10 cellular contexts compared by ENCODE assay signal in the genomic region with DNA sequence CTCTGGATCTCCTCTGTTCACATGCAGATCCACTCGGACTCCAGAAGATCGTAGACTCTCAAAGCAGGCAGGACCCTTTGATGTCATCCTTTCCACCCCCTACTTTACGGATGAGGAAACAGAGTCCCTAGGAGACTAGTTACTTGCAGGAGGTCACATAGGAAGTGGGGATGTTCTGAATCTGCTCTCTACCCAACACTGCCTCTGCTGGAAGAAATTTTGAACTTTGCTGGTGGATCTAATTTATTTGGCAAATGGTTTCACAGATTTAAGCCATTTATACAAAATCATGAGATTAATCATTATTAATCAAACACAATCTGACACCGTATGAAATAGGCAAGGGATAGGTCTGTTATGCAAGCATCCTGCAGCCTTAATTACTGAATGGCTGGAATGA. TPM values are rescaled to one million over a fixed set of nuclear protein-coding genes. Genes with fewer than 3 reads are reported as not detected.
DNase-seq lines count a peak whose midpoint lies in the region; ATAC-seq and TF ChIP-seq lines count a peak whose summit lies in the region.
"Had no signal": no experiment of that assay in that cellular context is flagged by ENCODE, and none has a peak within 500 bp of the region (broad histone marks: within the 10 kb centered on the region; RNA-seq: fewer than 3 reads in every experiment).

No MANE protein-coding gene starts in this region.

- no peak overlapping the region for H2BK12ac ChIP-seq in H9 (ENCODE audit: insufficient read length, low read depth, low read length)

- no peak overlapping the region for H4K91ac ChIP-seq in H9 (ENCODE audit: insufficient read length, low read depth, low read length)

- H3K36me3 Mint-ChIP-seq in H9 (ENCODE audit: insufficient read depth in 1 of 3, low read depth in 3 of 3), result peaks cover 0 to 5% (median 0%) of the 10 kb centered on the region in 3 experiments; a peak in 2 of 7 replicates

- no peak overlapping the region for H2AK5ac ChIP-seq in H9 (ENCODE audit: insufficient read length, low read length)

- peaks cover 0 to 8% of the 10 kb centered on the region in 2 experiments; a peak in 4 of 5 replicates for H3K9me3 Mint-ChIP-seq in H9
- H3K9me3 Mint-ChIP-seq: dendritic cell treated with granulocyte-macrophage colony-stimulating factor and Interleukin-4, amounts not matched to agents 40 ng/mL and 50 ng/mL, for 4 days had no signal

- no peaks in the 10 kb centered on the region for H3K79me2 ChIP-seq in H9 (ENCODE audit: insufficient read depth, low read length)

- H3K9me3 ChIP-seq in A673 (ENCODE audit: low read depth, low read length, poor library complexity, severe bottlenecking), result no peaks in the 10 kb centered on the region
- no peaks in the 10 kb centered on the region for H3K9me3 ChIP-seq in H9 (ENCODE audit: control insufficient read depth, low read depth, low read length)

- no peak overlapping the region for H3K18ac ChIP-seq in H9 (ENCODE audit: insufficient read length, low read depth, low read length)

- H3K56ac ChIP-seq in H9 (ENCODE audit: insufficient read length, low read depth, low read length), result no peak overlapping the region

- H3T11ph ChIP-seq in H9 (ENCODE audit: low read length), result no peak overlapping the region

- H2BK5ac ChIP-seq in H9 (ENCODE audit: insufficient read length, low read length), result no peak overlapping the region

- H3K27ac ChIP-seq in A673 (ENCODE audit: low read depth, low read length, poor library complexity, severe bottlenecking) (no peak overlapping the region), H9 (ENCODE audit: insufficient read length, low read depth, low read length) (no peak overlapping the region), VCaP (peak overlapping the region; percentile 49)

- no peaks in the 10 kb centered on the region for H3K27me3 Mint-ChIP-seq in H9 (ENCODE audit: low read depth)

- no peak overlapping the region for H3K4me2 ChIP-seq in H9 (ENCODE audit: insufficient read depth, insufficient read length, low read length)

- H3K4me1 ChIP-seq in A673 (ENCODE audit: insufficient read depth, low read length, poor library complexity, severe bottlenecking) (no peaks in the 10 kb centered on the region), H9 (ENCODE audit: insufficient read depth, low read length) (peaks cover 4% of the 10 kb centered on the region; the same call in 1 of the 2 replicates)

- H4K20me1 ChIP-seq in H9 (ENCODE audit: control insufficient read depth, insufficient read depth, insufficient read length), result no peaks in the 10 kb centered on the region

- CTCF ChIA-PET in A673 (lab: Charles Lee), result interaction anchor here (0.7 to 2.0 kb wide), 4 partner anchors 759 to 1687 kb away, joined by 3 to 26 read pairs (median 6); no protein-coding TSS in a partner anchor

- no peak overlapping the region for H3K4me3 Mint-ChIP-seq in H9
- H3K4me3 Mint-ChIP-seq: dendritic cell treated with granulocyte-macrophage colony-stimulating factor and Interleukin-4, amounts not matched to agents 40 ng/mL and 50 ng/mL, for 4 days had no signal

- peak; percentile 22 for DNase-seq in A673 (ENCODE audit: low spot score)
- no peak for DNase-seq in H9
- DNase-seq in iPS-NIHi7 (ENCODE audit: extremely low spot score), result peak; percentile 35
- no peak for DNase-seq in COLO668 (lab: John Stamatoyannopoulos, UW; ENCODE audit: unreplicated experiment)
- no peak for DNase-seq in omental fat pad (ENCODE audit: low spot score)
- DNase-seq in activated CD4-positive, alpha-beta T cell treated with anti-CD3 and anti-CD28 coated beads for 48 hours, result no peak
- no peak for DNase-seq in GM13977 (ENCODE audit: low spot score)
- DNase-seq: NCI-H1930 had no signal

- intact Hi-C loops in A673 (cut with micrococcal nuclease; ENCODE audit: unreplicated experiment), result loop anchor here (2.0 to 10.0 kb wide), 4 partner anchors 386 to 992 kb away; no protein-coding TSS in a partner anchor

- no TSS peak for BruUV-seq in A673 (replicated peaks; lab: Mats Ljungman, UMichigan)

- no peak overlapping the region for H2AFZ ChIP-seq in H9 (ENCODE audit: low read length)

- no CpG with 5 or more reads among the region's 4 CpGs for WGBS in H9 (ENCODE audit: extremely low coverage, insufficient read length, low lambda C conversion rate)

- no peak overlapping the region for H2BK120ac ChIP-seq in H9 (ENCODE audit: low read depth, low read length, poor library complexity, severe bottlenecking)

- no peaks in the 10 kb centered on the region for H3K36me3 ChIP-seq in A673 (ENCODE audit: insufficient read depth, low read length, poor library complexity, severe bottlenecking)

- no peak overlapping the region for H4K8ac ChIP-seq in H9 (replicated peaks; ENCODE audit: insufficient read length, low read depth, low read length)

- no peak overlapping the region for H3K9ac ChIP-seq in H9 (ENCODE audit: extremely low read depth, insufficient read length, low read length)

- H3K14ac ChIP-seq in H9 (ENCODE audit: insufficient read depth, low read length), result no peak overlapping the region

- H3K4ac ChIP-seq in H9 (ENCODE audit: low read depth, low read length), result no peak overlapping the region

- H3K27ac Mint-ChIP-seq in H9, result no peak overlapping the region
- H3K27ac Mint-ChIP-seq: dendritic cell treated with granulocyte-macrophage colony-stimulating factor and Interleukin-4, amounts not matched to agents 40 ng/mL and 50 ng/mL, for 4 days had no signal

- no peaks in the 10 kb centered on the region for H3K23me2 ChIP-seq in H9 (ENCODE audit: insufficient read length, low read depth, low read length, poor library complexity, severe bottlenecking)

- in situ Hi-C loops in GM13977 (cut with MboI; ENCODE audit: low pct_unique_long_range_greater_than_20kb, low sequenced_read_pairs, unreplicated experiment), result loop anchor here (10.0 to 25.0 kb wide), 2 partner anchors 762 to 849 kb away; no protein-coding TSS in a partner anchor

- H3K4me1 Mint-ChIP-seq in H9, result peaks cover 8 to 13% of the 10 kb centered on the region in 2 experiments

- H2BK20ac ChIP-seq in H9 (ENCODE audit: low read depth, low read length, poor library complexity, severe bottlenecking), result no peak overlapping the region

- no peak for ATAC-seq in omental fat pad (ENCODE audit: low FRiP score)

- H3K4me3 ChIP-seq in A673 (ENCODE audit: low read depth, low read length, poor library complexity, severe bottlenecking), result no peak overlapping the region

- no peak overlapping the region for H4K5ac ChIP-seq in H9 (ENCODE audit: insufficient read length, low read depth, low read length)

- H3K27me3 ChIP-seq in A673 (replicated peaks; ENCODE audit: insufficient read depth, low read depth, low read length, poor library complexity) (peaks cover 3% of the 10 kb centered on the region), H9 (ENCODE audit: insufficient read depth, low read length) (no peaks in the 10 kb centered on the region)

- POLR2A ChIA-PET in A673 (lab: Charles Lee; ENCODE audit: low non-redundant PET), result no interaction called here

- H3K79me1 ChIP-seq in H9 (ENCODE audit: insufficient read depth, low read depth, low read length, poor library complexity, severe bottlenecking), result no peaks in the 10 kb centered on the region

- H2BK15ac ChIP-seq in H9 (ENCODE audit: low read depth, low read length), result no peak overlapping the region

- no peak overlapping the region for H3K23ac ChIP-seq in H9 (ENCODE audit: insufficient read length, low read depth, low read length)

- peak; percentile 46; the same call in 1 of the 2 replicates for TF ChIP-seq CTCF in A673 (conservative IDR thresholded peaks at IDR 0.05; ENCODE audit: low read depth, low read length)
- peak; percentile 69 for TF ChIP-seq CTCF in H9 (conservative IDR thresholded peaks at IDR 0.05)
- TF ChIP-seq CTCF in VCaP (conservative IDR thresholded peaks at IDR 0.05), result peak; percentile 58
- no peak for TF ChIP-seq CTCF in omental fat pad (IDR thresholded peaks at IDR 0.05)
- no peak for TF ChIP-seq CTCF in GM13977 (IDR thresholded peaks at IDR 0.05; ENCODE audit: extremely low read depth, insufficient read depth, missing control alignments)

RNA-seq across cellular contexts. Expression of a gene that starts 55.0 kb away (rescaled TPM):
- 40.0 and 45.9 TPM in 2 replicates for total RNA-seq in A673 (2021)
- 24.3 and 26.7 TPM in 2 replicates for total RNA-seq in H9 (2021)
- 10 to 100 TPM; 61.0 to 83.3 (median 72.8) TPM for total RNA-seq in omental fat pad

Comparison
In these comparisons a context has a peak if more than half of its experiments do, and no peak if none do; other contexts are left out.
1. DNase-seq: peak in A673 (single experiment) and iPS-NIHi7 (single experiment); none in H9 (single experiment), COLO668 (single experiment), omental fat pad (single experiment), activated CD4-positive, alpha-beta T cell treated with anti-CD3 and anti-CD28 coated beads for 48 hours (single experiment) and GM13977 (single experiment).
2. CTCF ChIP-seq: peak in A673 (single experiment), H9 (single experiment) and VCaP (single experiment); none in omental fat pad (0 of 3) and GM13977 (single experiment).